ENCODE assay signal across 9 cellular contexts in genomic region chr12:55739025-55739378, GRCh38. TPM values are rescaled to one million over a fixed set of nuclear protein-coding genes. Genes with fewer than 3 reads are reported as not detected.
DNase-seq lines count a peak whose midpoint lies in the region; ATAC-seq and TF ChIP-seq lines count a peak whose summit lies in the region.
"Had no signal": no experiment of that assay in that cellular context is flagged by ENCODE, and none has a peak within 500 bp of the region (broad histone marks: within the 10 kb centered on the region; RNA-seq: fewer than 3 reads in every experiment).

No MANE protein-coding gene starts in this region.

- no peak overlapping the region for H2BK120ac ChIP-seq in mesenchymal stem cell (ENCODE audit: low read depth, low read length)

- DNase-seq in stimulated activated naive CD8-positive, alpha-beta T cell treated with anti-CD3 and anti-CD28 coated beads, Interleukin-15, Interleukin-2, amounts not matched to agents 100 U/mL and 50 U/mL, for 24 hours: no peak
- no peak for DNase-seq in activated T-helper 1 cell treated with anti-CD3 and anti-CD28 coated beads, Interleukin-12 subunit alpha, Interleukin-12 subunit beta, Interleukin-2, Interleukin-4 antibody, amounts not matched to agents 30 ng/mL and 10 ng/mL and 1 ng/mL, durations not matched to agents 14 hours and 24 hours and 36 hours (ENCODE audit: low spot score)
- DNase-seq in mesenchymal stem cell: no peak
- no peak for DNase-seq in vagina (ENCODE audit: extremely low spot score in 2 of 2)
- DNase-seq in tibial nerve (ENCODE audit: low spot score in 2 of 2): no peak

- no peak for ATAC-seq in stimulated activated naive CD8-positive, alpha-beta T cell treated with anti-CD3 and anti-CD28 coated beads, Interleukin-15, Interleukin-2, amounts not matched to agents 100 U/mL and 50 U/mL, for 24 hours
- no peak for ATAC-seq in GM19328 (IDR thresholded peaks at IDR 0.05; ENCODE audit: unreplicated experiment)
- ATAC-seq in activated CD4-positive, CD25-positive, alpha-beta regulatory T cell treated with anti-CD3 and anti-CD28 coated beads, Interleukin-2, amount 50 U/mL, for 24 hours: no peak

- H3K4me3 ChIP-seq in mesenchymal stem cell (ENCODE audit: insufficient read depth in 1 of 2, low read depth in 1 of 2, low read length in 2 of 2) (peak overlapping the region in 1 of 2 experiments; percentile 83), vagina (peak overlapping the region; percentile 50 to 60), tibial nerve (peak overlapping the region in 2 of 4 donors; percentile 42 to 72)

- no peak overlapping the region for H3K14ac ChIP-seq in mesenchymal stem cell (ENCODE audit: low read length in 2 of 2)

- no peak overlapping the region for H3K27ac Mint-ChIP-seq in stimulated activated naive CD8-positive, alpha-beta T cell treated with anti-CD3 and anti-CD28 coated beads, Interleukin-15, Interleukin-2, amounts not matched to agents 100 ng/mL and 50 ng/mL, for 24 hours
- H3K27ac Mint-ChIP-seq in activated T-helper 1 cell treated with anti-CD3 and anti-CD28 coated beads, Interleukin-12 subunit alpha, Interleukin-12 subunit beta, Interleukin-2, Interleukin-4 antibody, amounts not matched to agents 30 ng/mL and 10 ng/mL and 1 ng/mL, durations not matched to agents 14 hours and 24 hours and 36 hours: no peak overlapping the region

- TF ChIP-seq CTCF in vagina (IDR thresholded peaks at IDR 0.05) (no peak), tibial nerve (IDR thresholded peaks at IDR 0.05) (no peak)

- H3K9ac ChIP-seq in mesenchymal stem cell (ENCODE audit: low read length): peak overlapping the region; percentile 89

- H3K4ac ChIP-seq in mesenchymal stem cell (ENCODE audit: low read depth in 1 of 2, low read length in 2 of 2): no peak overlapping the region

- H3K79me1 ChIP-seq in mesenchymal stem cell (replicated peaks; ENCODE audit: low read length, poor library complexity, severe bottlenecking): peaks cover 4% of the 10 kb centered on the region

- H3K4me1 ChIP-seq in mesenchymal stem cell (ENCODE audit: control insufficient read depth, insufficient read depth, low read depth, low read length) (peaks cover 12% of the 10 kb centered on the region), vagina (peaks cover 32% of the 10 kb centered on the region), tibial nerve (peaks cover 0 to 43% (median 23%) of the 10 kb centered on the region in 4 donors)

- no peak overlapping the region for H3K23ac ChIP-seq in mesenchymal stem cell (ENCODE audit: low read length in 2 of 2)

- TF ChIP-seq EP300 in tibial nerve (IDR thresholded peaks at IDR 0.05): no peak

- no peak overlapping the region for H4K8ac ChIP-seq in mesenchymal stem cell (ENCODE audit: low read length)

- H2AFZ ChIP-seq in mesenchymal stem cell (ENCODE audit: low read depth, low read length): no peak overlapping the region

- TF ChIP-seq POLR2A in vagina (IDR thresholded peaks at IDR 0.05): no peak
- TF ChIP-seq POLR2A in tibial nerve (IDR thresholded peaks at IDR 0.05): no peak

- no peak overlapping the region for H2BK12ac ChIP-seq in mesenchymal stem cell (ENCODE audit: low read length in 2 of 2)

- no peak overlapping the region for H4K91ac ChIP-seq in mesenchymal stem cell (ENCODE audit: low read length)

- no peak overlapping the region for H2BK15ac ChIP-seq in mesenchymal stem cell (ENCODE audit: low read depth, poor library complexity, severe bottlenecking)

- H3K27me3 Mint-ChIP-seq in stimulated activated naive CD8-positive, alpha-beta T cell treated with anti-CD3 and anti-CD28 coated beads, Interleukin-15, Interleukin-2, amounts not matched to agents 100 ng/mL and 50 ng/mL, for 24 hours: no peaks in the 10 kb centered on the region
- peaks cover 3% of the 10 kb centered on the region for H3K27me3 Mint-ChIP-seq in activated T-helper 1 cell treated with anti-CD3 and anti-CD28 coated beads, Interleukin-12 subunit alpha, Interleukin-12 subunit beta, Interleukin-2, Interleukin-4 antibody, amounts not matched to agents 30 ng/mL and 10 ng/mL and 1 ng/mL, durations not matched to agents 14 hours and 24 hours and 36 hours (ENCODE audit: insufficient read depth)

- H3K4me1 Mint-ChIP-seq in stimulated activated naive CD8-positive, alpha-beta T cell treated with anti-CD3 and anti-CD28 coated beads, Interleukin-15, Interleukin-2, amounts not matched to agents 100 ng/mL and 50 ng/mL, for 24 hours (ENCODE audit: low read depth): peaks cover 34% of the 10 kb centered on the region
- peaks cover 47% of the 10 kb centered on the region for H3K4me1 Mint-ChIP-seq in activated T-helper 1 cell treated with anti-CD3 and anti-CD28 coated beads, Interleukin-12 subunit alpha, Interleukin-12 subunit beta, Interleukin-2, Interleukin-4 antibody, amounts not matched to agents 30 ng/mL and 10 ng/mL and 1 ng/mL, durations not matched to agents 14 hours and 24 hours and 36 hours (ENCODE audit: low read depth)

- no peak overlapping the region for H2BK5ac ChIP-seq in mesenchymal stem cell (ENCODE audit: low read depth, low read length, poor library complexity, severe bottlenecking)

- WGBS in mesenchymal stem cell: 81% methylated on average over 1 of the region's 2 CpGs
- 76 to 80% methylated on average over 2 of the region's 2 CpGs for WGBS in tibial nerve, 2 donors

- no peaks in the 10 kb centered on the region for H3K36me3 Mint-ChIP-seq in stimulated activated naive CD8-positive, alpha-beta T cell treated with anti-CD3 and anti-CD28 coated beads, Interleukin-15, Interleukin-2, amounts not matched to agents 100 ng/mL and 50 ng/mL, for 24 hours (ENCODE audit: low read depth)
- H3K36me3 Mint-ChIP-seq in activated T-helper 1 cell treated with anti-CD3 and anti-CD28 coated beads, Interleukin-12 subunit alpha, Interleukin-12 subunit beta, Interleukin-2, Interleukin-4 antibody, amounts not matched to agents 30 ng/mL and 10 ng/mL and 1 ng/mL, durations not matched to agents 14 hours and 24 hours and 36 hours (ENCODE audit: low read depth): no peaks in the 10 kb centered on the region

- H3K27me3 ChIP-seq in mesenchymal stem cell (ENCODE audit: control insufficient read depth in 1 of 2, insufficient read depth in 1 of 2, low read length in 2 of 2) (no peaks in the 10 kb centered on the region), vagina (no peaks in the 10 kb centered on the region), tibial nerve (no peaks in the 10 kb centered on the region)

- H2AK5ac ChIP-seq in mesenchymal stem cell (ENCODE audit: low read length, severe bottlenecking): no peak overlapping the region

- H3K4me3 Mint-ChIP-seq in stimulated activated naive CD8-positive, alpha-beta T cell treated with anti-CD3 and anti-CD28 coated beads, Interleukin-15, Interleukin-2, amounts not matched to agents 100 ng/mL and 50 ng/mL, for 24 hours: peak overlapping the region; percentile 82
- peak overlapping the region; percentile 79 for H3K4me3 Mint-ChIP-seq in activated T-helper 1 cell treated with anti-CD3 and anti-CD28 coated beads, Interleukin-12 subunit alpha, Interleukin-12 subunit beta, Interleukin-2, Interleukin-4 antibody, amounts not matched to agents 30 ng/mL and 10 ng/mL and 1 ng/mL, durations not matched to agents 14 hours and 24 hours and 36 hours

- H3K27ac ChIP-seq in mesenchymal stem cell (ENCODE audit: low read length, poor library complexity, severe bottlenecking) (no peak overlapping the region), vagina (no peak overlapping the region), tibial nerve (peak overlapping the region in 2 of 4 donors; percentile 78 to 89)

- H3K9me3 Mint-ChIP-seq in stimulated activated naive CD8-positive, alpha-beta T cell treated with anti-CD3 and anti-CD28 coated beads, Interleukin-15, Interleukin-2, amounts not matched to agents 100 ng/mL and 50 ng/mL, for 24 hours: no peaks in the 10 kb centered on the region
- H3K9me3 Mint-ChIP-seq in activated T-helper 1 cell treated with anti-CD3 and anti-CD28 coated beads, Interleukin-12 subunit alpha, Interleukin-12 subunit beta, Interleukin-2, Interleukin-4 antibody, amounts not matched to agents 30 ng/mL and 10 ng/mL and 1 ng/mL, durations not matched to agents 14 hours and 24 hours and 36 hours: no peaks in the 10 kb centered on the region

- intact Hi-C loops in activated T-helper 1 cell treated with anti-CD3 and anti-CD28 coated beads, Interleukin-12 subunit alpha, Interleukin-12 subunit beta, Interleukin-2, Interleukin-4 antibody, amounts not matched to agents 30 ng/mL and 10 ng/mL and 1 ng/mL, durations not matched to agents 14 hours and 24 hours and 36 hours (cut with micrococcal nuclease): loop anchor here (1.0 to 2.0 kb wide), 5 partner anchors 58 to 484 kb away; partner anchors contain the start of genes SMARCC2 and ZC3H10
- intact Hi-C loops in vagina (cut with DNase I): no loop called here

- no peak overlapping the region for H3K4me2 ChIP-seq in mesenchymal stem cell (ENCODE audit: low read length, poor library complexity, severe bottlenecking)

- no peak overlapping the region for H3K18ac ChIP-seq in mesenchymal stem cell (ENCODE audit: low read depth in 1 of 2, low read length in 2 of 2)

- H3K9me3 ChIP-seq in mesenchymal stem cell (ENCODE audit: control insufficient read depth, low read length) (no peaks in the 10 kb centered on the region), vagina (no peaks in the 10 kb centered on the region), tibial nerve (no peaks in the 10 kb centered on the region)
- H3K9me3 ChIP-seq: left lung had no signal

- H3K36me3 ChIP-seq in mesenchymal stem cell (ENCODE audit: control insufficient read depth in 1 of 2, insufficient read depth in 2 of 2, low read depth in 1 of 2, low read length in 2 of 2) (no peaks in the 10 kb centered on the region), vagina (no peaks in the 10 kb centered on the region), tibial nerve (no peaks in the 10 kb centered on the region)
- H3K36me3 ChIP-seq: left lung had no signal

RNA-seq across cellular contexts. Expression of gene GDF11, which starts 3.9 kb away (rescaled TPM):
- 14.2 and 15.2 TPM in 2 replicates for total RNA-seq in activated T-helper 1 cell treated with anti-CD3 and anti-CD28 coated beads, Interleukin-12 subunit alpha, Interleukin-12 subunit beta, Interleukin-2, Interleukin-4 antibody, amounts not matched to agents 30 ng/mL and 10 ng/mL and 1 ng/mL, durations not matched to agents 14 hours and 24 hours and 36 hours
- polyA plus RNA-seq in mesenchymal stem cell (2013, experiment 1 of 2): 23.3 TPM
- polyA plus RNA-seq in mesenchymal stem cell (2013, experiment 2 of 2): 21.7 TPM
- 7.6 TPM for total RNA-seq in vagina
- total RNA-seq in tibial nerve: 1 to 10 TPM; 1.8 to 5.7 (median 4.0) TPM

RNA-seq across cellular contexts. Expression of gene CD63, which starts 10.2 kb away (rescaled TPM):
- total RNA-seq in activated T-helper 1 cell treated with anti-CD3 and anti-CD28 coated beads, Interleukin-12 subunit alpha, Interleukin-12 subunit beta, Interleukin-2, Interleukin-4 antibody, amounts not matched to agents 30 ng/mL and 10 ng/mL and 1 ng/mL, durations not matched to agents 14 hours and 24 hours and 36 hours: 183 and 198 TPM in 2 replicates
- polyA plus RNA-seq in mesenchymal stem cell (2013, experiment 1 of 2): 3,698 TPM
- 3,754 TPM for polyA plus RNA-seq in mesenchymal stem cell (2013, experiment 2 of 2)
- total RNA-seq in vagina: 568 TPM
- total RNA-seq in tibial nerve: 100 to 1,000 TPM; 478 to 624 (median 544) TPM

RNA-seq across cellular contexts. Expression of gene RDH5, which starts 18.8 kb away (rescaled TPM):
- total RNA-seq in activated T-helper 1 cell treated with anti-CD3 and anti-CD28 coated beads, Interleukin-12 subunit alpha, Interleukin-12 subunit beta, Interleukin-2, Interleukin-4 antibody, amounts not matched to agents 30 ng/mL and 10 ng/mL and 1 ng/mL, durations not matched to agents 14 hours and 24 hours and 36 hours: 4.2 and 6.7 TPM in 2 replicates
- polyA plus RNA-seq in mesenchymal stem cell (2013, experiment 1 of 2): 1.1 TPM
- 1.1 TPM for polyA plus RNA-seq in mesenchymal stem cell (2013, experiment 2 of 2)
- total RNA-seq in vagina (10.6 TPM), tibial nerve (10 to 100 TPM; 28.0 to 54.6 (median 38.4) TPM)

RNA-seq across cellular contexts. Expression of gene BLOC1S1, which starts 23.2 kb away (rescaled TPM):
- total RNA-seq in activated T-helper 1 cell treated with anti-CD3 and anti-CD28 coated beads, Interleukin-12 subunit alpha, Interleukin-12 subunit beta, Interleukin-2, Interleukin-4 antibody, amounts not matched to agents 30 ng/mL and 10 ng/mL and 1 ng/mL, durations not matched to agents 14 hours and 24 hours and 36 hours: 62.5 and 64.8 TPM in 2 replicates
- polyA plus RNA-seq in mesenchymal stem cell (2013, experiment 1 of 2): 95.3 TPM
- polyA plus RNA-seq in mesenchymal stem cell (2013, experiment 2 of 2): 97.2 TPM
- total RNA-seq in vagina (173 TPM), tibial nerve (100 to 1,000 TPM; 212 to 322 (median 264) TPM)

RNA-seq across cellular contexts. Expression of gene ITGA7, which starts 31.3 kb away (rescaled TPM):
- 0.88 and 1.1 TPM in 2 replicates for total RNA-seq in activated T-helper 1 cell treated with anti-CD3 and anti-CD28 coated beads, Interleukin-12 subunit alpha, Interleukin-12 subunit beta, Interleukin-2, Interleukin-4 antibody, amounts not matched to agents 30 ng/mL and 10 ng/mL and 1 ng/mL, durations not matched to agents 14 hours and 24 hours and 36 hours
- polyA plus RNA-seq in mesenchymal stem cell (2013, experiment 1 of 2): 0.30 TPM
- polyA plus RNA-seq in mesenchymal stem cell (2013, experiment 2 of 2): 0.23 TPM
- total RNA-seq in vagina: 23.6 TPM
- total RNA-seq in tibial nerve: 100 to 1,000 TPM; 118 to 192 (median 146) TPM
